Comparison of ENCODE assay signal across 8 cellular contexts in the genomic region with DNA sequence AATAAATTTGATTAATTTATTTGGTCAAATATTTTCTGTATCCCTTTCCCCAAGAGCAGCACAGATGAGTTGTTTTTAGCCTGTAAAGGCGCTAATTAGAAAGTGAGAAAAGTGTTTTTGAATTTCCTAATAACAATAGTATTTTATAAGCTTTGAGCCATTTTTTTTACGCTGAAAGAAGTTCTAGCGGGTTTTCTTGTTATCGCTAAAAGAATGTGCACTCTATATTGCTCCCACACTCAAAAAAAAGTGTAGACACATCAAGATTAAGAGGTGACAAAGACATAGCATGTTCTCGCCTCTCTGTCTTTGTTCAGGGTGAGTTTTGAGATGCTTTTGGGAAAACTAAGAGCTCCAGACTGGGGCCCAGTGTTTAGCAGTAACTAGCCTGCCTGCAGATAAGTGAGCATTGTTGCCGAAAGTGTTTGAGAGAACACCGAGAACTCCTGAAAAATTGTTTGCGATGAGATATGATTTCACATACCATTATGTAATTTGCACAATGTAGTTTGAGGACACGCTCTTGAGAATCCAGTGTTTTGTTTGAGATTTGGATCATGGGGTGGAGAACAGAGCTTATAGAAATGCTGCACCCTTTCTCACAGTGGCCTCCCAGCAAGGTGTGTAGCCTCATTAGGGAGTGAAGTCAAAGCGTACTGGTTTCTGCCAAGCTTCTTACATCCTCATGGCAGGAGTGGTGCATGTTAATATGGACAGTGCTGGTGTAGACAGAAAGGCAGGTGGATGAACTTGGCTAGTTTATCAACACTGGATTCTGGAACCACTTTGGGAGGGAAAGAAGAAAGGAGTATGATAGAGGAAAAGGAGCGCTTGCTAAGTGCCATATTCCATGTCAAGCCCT. TPM values are rescaled to one million over a fixed set of nuclear protein-coding genes. Genes with fewer than 3 reads are reported as not detected.
DNase-seq lines count a peak whose midpoint lies in the region; ATAC-seq and TF ChIP-seq lines count a peak whose summit lies in the region.

No MANE protein-coding gene starts in this region.

- no peak for TF ChIP-seq POLR2A in breast epithelium (IDR thresholded peaks at IDR 0.05)

- TF ChIP-seq CTCF in right atrium auricular region (IDR thresholded peaks at IDR 0.05) (no peak), breast epithelium (IDR thresholded peaks at IDR 0.05) (no peak)

- H3K36me3 ChIP-seq in right atrium auricular region (no peaks in the 10 kb centered on the region), breast epithelium (no peaks in the 10 kb centered on the region), mesodermal cell (ENCODE audit: control insufficient read depth, insufficient read depth, low read length) (peaks cover 15% of the 10 kb centered on the region)

- intact Hi-C loops in left cardiac atrium (cut with DNase I) = no loop called here
- intact Hi-C loops in breast epithelium (cut with DNase I; ENCODE audit: low total_unique reads) = no loop called here

- H3K27ac ChIP-seq in right atrium auricular region (peak overlapping the region in 1 of 2 donors; percentile 4), breast epithelium (peak overlapping the region in 1 of 2 donors; percentile 20), mesodermal cell (ENCODE audit: low read depth, low read length, severe bottlenecking) (no peak overlapping the region)

- H3K9me3 ChIP-seq in right atrium auricular region (no peaks in the 10 kb centered on the region), breast epithelium (no peaks in the 10 kb centered on the region), mesodermal cell (ENCODE audit: control insufficient read depth, low read length) (no peaks in the 10 kb centered on the region)

- H3K4me1 ChIP-seq in right atrium auricular region (peaks cover 0 to 31% of the 10 kb centered on the region in 2 donors), breast epithelium (peaks cover 0 to 4% of the 10 kb centered on the region in 2 donors), mesodermal cell (ENCODE audit: control insufficient read depth, insufficient read depth, low read length, poor library complexity, severe bottlenecking) (peaks cover 11% of the 10 kb centered on the region)

- H3K4me3 ChIP-seq in right atrium auricular region = peak overlapping the region; percentile 63 to 80
- peak overlapping the region; percentile 63 to 87 (median 74) for H3K4me3 ChIP-seq in breast epithelium
- peak overlapping the region; percentile 89 for H3K4me3 ChIP-seq in mesodermal cell (ENCODE audit: extremely low read depth, insufficient read depth, low read length, poor library complexity, severe bottlenecking)

- no peak for ATAC-seq in left cardiac atrium
- no peak for ATAC-seq in HG03520 (IDR thresholded peaks at IDR 0.05; ENCODE audit: unreplicated experiment)

- H3K27me3 ChIP-seq in right atrium auricular region (peaks cover 0 to 5% of the 10 kb centered on the region in 2 donors), breast epithelium (peaks cover 0 to 6% of the 10 kb centered on the region in 2 donors)

- WGBS in mesodermal cell (ENCODE audit: insufficient coverage in 2 of 2), 2 experiments = 60 to 94% methylated on average over 2 to 5 of the region's 11 CpGs

- DNase-seq in right atrium auricular region (ENCODE audit: low spot score) (no peak), left cardiac atrium (no peak), breast epithelium (ENCODE audit: low spot score in 2 of 2) (no peak), midbrain (lab: John Stamatoyannopoulos, UW) (no peak), germinal center (ENCODE audit: low spot score) (no peak), amygdala (lab: John Stamatoyannopoulos, UW) (no peak)

RNA-seq across cellular contexts. Expression of a gene that starts 1.5 kb away (rescaled TPM):
- 10 to 100 TPM; 16.1 to 46.7 TPM for total RNA-seq in right atrium auricular region
- total RNA-seq in left cardiac atrium = 10 to 100 TPM in 1 of 2 donors, 1 to 10 TPM in 1; 6.5 to 16.0 TPM
- 10 to 100 TPM; 15.1 to 39.4 (median 27.2) TPM for total RNA-seq in breast epithelium
- polyA plus RNA-seq in mesodermal cell (2013, experiment 1 of 2) = 173 TPM
- 138 TPM for polyA plus RNA-seq in mesodermal cell (2013, experiment 2 of 2)
